Comparison of ENCODE assay signal across 8 cellular contexts in genomic region chr12:38316391-38317129, GRCh38. TPM values are rescaled to one million over a fixed set of nuclear protein-coding genes. Genes with fewer than 3 reads are reported as not detected.
DNase-seq lines count a peak whose midpoint lies in the region; TF ChIP-seq lines count a peak whose summit lies in the region.

Gene ALG10B, plus strand, starts transcription at chr12:38316774. Its CDS starts 120 bp downstream, at chr12:38316894.

- H3K4me1 Mint-ChIP-seq in neural progenitor cell = peaks cover 11% of the 10 kb centered on the region

- peaks cover 4% of the 10 kb centered on the region for H3K79me2 ChIP-seq in neural progenitor cell (ENCODE audit: low read depth)

- H3K9ac ChIP-seq in neural progenitor cell = peak within 1 kb of the TSS; percentile 64

- H3K4me3 Mint-ChIP-seq in neural progenitor cell = peak within 1 kb of the TSS; percentile 95

- no peaks in the 10 kb centered on the region for H3K27me3 Mint-ChIP-seq in neural progenitor cell (ENCODE audit: insufficient read depth, low read depth)

- no peaks in the 10 kb centered on the region for H3K36me3 ChIP-seq in neural progenitor cell

- peak within 1 kb of the TSS; percentile 99 for H2AFZ ChIP-seq in neural progenitor cell (replicated peaks)

- no peaks in the 10 kb centered on the region for H3K9me3 ChIP-seq in neural progenitor cell (ENCODE audit: low read depth)

- H4K20me1 ChIP-seq in neural progenitor cell (ENCODE audit: low read depth) = no peaks in the 10 kb centered on the region

- peak; percentile 98 for DNase-seq in ELR (ENCODE audit: low read depth)
- DNase-seq in GOT3 (lab: John Stamatoyannopoulos, UW) = peak; percentile 80
- peak; percentile 97 for DNase-seq in SHP77 treated with DMSO at 0.1 percent for 48 hours (lab: John Stamatoyannopoulos, UW)
- DNase-seq in activated gamma-delta T cell (lab: John Stamatoyannopoulos, UW) = peak; percentile 48
- DNase-seq in fibroblast of villous mesenchyme (ENCODE audit: low read depth) = peak; percentile 97
- peak; percentile 96 for DNase-seq in neural progenitor cell (ENCODE audit: low spot score)
- peak; percentile 95 for DNase-seq in stromal cell of bone marrow (ENCODE audit: low read depth)

- no peaks in the 10 kb centered on the region for H3K36me3 Mint-ChIP-seq in neural progenitor cell

- peaks cover 3% of the 10 kb centered on the region for H3K4me1 ChIP-seq in neural progenitor cell

- peak; percentile 34; the same call in 1 of the 2 replicates for TF ChIP-seq CTCF in LNCAP (IDR thresholded peaks at IDR 0.05)
- peak; percentile 66 for TF ChIP-seq CTCF in fibroblast of villous mesenchyme (IDR thresholded peaks at IDR 0.05; ENCODE audit: insufficient read depth, low read depth, low read length)
- TF ChIP-seq CTCF in neural progenitor cell (IDR thresholded peaks at IDR 0.05) = peak; percentile 71

- H3K27ac Mint-ChIP-seq in neural progenitor cell = peak within 1 kb of the TSS; percentile 82

- no peak within 1 kb of the TSS for H3K27ac ChIP-seq in neural progenitor cell

- H3K4me3 ChIP-seq in fibroblast of villous mesenchyme (ENCODE audit: low read depth, low read length) = peak within 1 kb of the TSS; percentile 87
- H3K4me3 ChIP-seq in neural progenitor cell = peak within 1 kb of the TSS; percentile 70

- H3K27me3 ChIP-seq in neural progenitor cell = no peaks in the 10 kb centered on the region

- no peaks in the 10 kb centered on the region for H3K9me3 Mint-ChIP-seq in neural progenitor cell

- H3K4me2 ChIP-seq in neural progenitor cell = peak within 1 kb of the TSS; percentile 82

- no peaks in the 10 kb centered on the region for H3F3A ChIP-seq in neural progenitor cell (ENCODE audit: low read depth)

RNA-seq across cellular contexts. Expression of gene ALG10B, which starts in this region (rescaled TPM):
- total RNA-seq in fibroblast of villous mesenchyme (3.0 and 4.8 TPM in 2 replicates), neural progenitor cell (ENCODE audit: low replicate concordance) (9.9 and 15.7 TPM in 2 replicates)

Comparison
In these comparisons a context has a peak if more than half of its experiments do, and no peak if none do; other contexts are left out.
1. DNase-seq: peak in every context shown above with its lines; median percentile 98 in ELR; 97 in SHP77 treated with DMSO at 0.1 percent for 48 hours; 97 in fibroblast of villous mesenchyme; 96 in neural progenitor cell; 95 in stromal cell of bone marrow; 80 in GOT3; 48 in activated gamma-delta T cell.